In genomic region chr18:23068692-23069305, GRCh38 we compare ENCODE assay signal across 1 cellular context.
TF ChIP-seq lines count a peak whose summit lies in the region.

No MANE protein-coding gene starts in this region.

TF ChIP-seq in H1, 55 proteins besides CTCF, POLR2A, EP300 and RAD21 (continued from another document):
- TF ChIP-seq BACH1 (IDR thresholded peaks at IDR 0.05; ENCODE audit: low read length): no peak
- TF ChIP-seq CEBPB (IDR thresholded peaks at IDR 0.05; ENCODE audit: low read depth, low read length): peak; percentile 40; the same call in 1 of the 2 replicates
